8 cellular contexts compared by ENCODE assay signal in the genomic region with DNA sequence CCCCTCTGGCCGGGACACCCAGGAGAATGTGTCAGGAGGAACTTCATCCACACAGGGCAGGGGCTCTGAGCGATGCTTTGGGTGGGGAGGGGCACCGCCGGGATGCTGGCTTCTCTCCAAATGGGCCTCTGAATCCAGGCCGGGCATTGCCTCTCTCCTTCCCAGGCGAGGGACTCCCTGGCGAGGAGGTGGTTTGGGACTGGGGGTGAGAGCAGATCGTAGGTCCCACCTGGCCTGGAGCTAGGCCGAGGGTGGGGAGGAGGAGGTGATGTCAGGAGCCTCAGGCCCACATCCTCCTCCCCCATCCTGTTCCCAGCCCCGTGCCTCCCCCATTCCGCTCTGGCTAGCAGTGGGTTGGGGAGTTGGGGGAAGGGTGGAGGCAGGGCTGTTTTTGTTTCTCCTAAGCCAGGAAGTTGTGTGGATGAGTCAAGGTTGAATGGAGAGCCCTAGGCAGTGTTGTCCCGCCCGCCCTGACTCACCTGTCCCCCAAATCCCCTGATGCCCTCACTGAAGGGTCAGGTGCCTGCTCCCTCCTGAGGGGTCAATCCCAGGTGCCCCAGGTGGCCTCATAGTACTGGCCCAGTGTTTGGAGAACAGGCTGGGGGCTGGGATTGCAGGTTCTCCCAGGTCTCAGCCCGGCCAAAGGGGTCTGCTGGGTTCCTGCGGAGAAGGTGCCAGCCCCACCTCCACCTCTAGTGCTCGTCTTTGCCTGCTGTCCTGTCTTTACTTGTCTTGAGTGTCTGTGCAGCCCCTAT. TPM values are rescaled to one million over a fixed set of nuclear protein-coding genes. Genes with fewer than 3 reads are reported as not detected.
DNase-seq lines count a peak whose midpoint lies in the region; ATAC-seq and TF ChIP-seq lines count a peak whose summit lies in the region.

No MANE protein-coding gene starts in this region.

- peaks cover 16% of the 10 kb centered on the region for H3K27me3 ChIP-seq in NT2/D1 (ENCODE audit: insufficient read depth, insufficient read length)
- H3K27me3 ChIP-seq in fibroblast of lung (ENCODE audit: control insufficient read depth, insufficient read depth, low read length): peaks cover 9% of the 10 kb centered on the region

- DNase-seq in ELR (ENCODE audit: low read depth) (peak; percentile 86), NT2/D1 (ENCODE audit: low read depth, low spot score) (peak; percentile 84), fibroblast of lung (ENCODE audit: low read depth in 2 of 2) (peak; percentile 11 to 50), posterior vena cava (ENCODE audit: low spot score) (peak; percentile 69)
- no peak for DNase-seq in stimulated activated CD4-positive, alpha-beta T cell treated with anti-CD3 and anti-CD28 coated beads, Interleukin-15, amount 100 ng/mL, for 24 hours

- no peaks in the 10 kb centered on the region for H3K79me2 ChIP-seq in fibroblast of lung (ENCODE audit: control insufficient read depth, insufficient read depth, low read length)

- peak overlapping the region; percentile 25 for H3K4me2 ChIP-seq in fibroblast of lung (ENCODE audit: extremely low read depth, insufficient read depth, low read length)

- H4K20me1 ChIP-seq in fibroblast of lung (ENCODE audit: control insufficient read depth, extremely low read depth, insufficient read depth, low read length): no peaks in the 10 kb centered on the region

- no peaks in the 10 kb centered on the region for H3K36me3 ChIP-seq in NT2/D1 (ENCODE audit: insufficient read depth, insufficient read length, low read length)
- H3K36me3 ChIP-seq in fibroblast of lung (ENCODE audit: control insufficient read depth, insufficient read depth, low read length): no peaks in the 10 kb centered on the region

- H3K4me3 ChIP-seq in NT2/D1 (ENCODE audit: insufficient read length, low read depth): peak overlapping the region; percentile 33
- H3K4me3 ChIP-seq in fibroblast of lung (replicated peaks in 1 of 4; ENCODE audit: control extremely low read depth in 1 of 4, insufficient read depth in 1 of 4, low read depth in 3 of 4, low read length in 4 of 4): no peak overlapping the region

- H2AFZ ChIP-seq in fibroblast of lung (ENCODE audit: low read length): peak overlapping the region; percentile 8

- ATAC-seq in HG03025 (IDR thresholded peaks at IDR 0.05; ENCODE audit: low FRiP score, unreplicated experiment): no peak
- no peak for ATAC-seq in GM21723 (IDR thresholded peaks at IDR 0.05; ENCODE audit: unreplicated experiment)
- no peak for ATAC-seq in HG02571 (IDR thresholded peaks at IDR 0.05; ENCODE audit: unreplicated experiment)

- no peak for TF ChIP-seq CTCF in fibroblast of lung (conservative IDR thresholded peaks at IDR 0.05 in 1 of 2, IDR thresholded peaks at IDR 0.05 in 1 of 2; ENCODE audit: low read depth in 1 of 2, low read length in 2 of 2)

- peak overlapping the region; percentile 78 for H3K9ac ChIP-seq in NT2/D1 (ENCODE audit: insufficient read length, low read depth)
- H3K9ac ChIP-seq in fibroblast of lung (ENCODE audit: insufficient read depth, low read length): no peak overlapping the region

- H3K27ac ChIP-seq in fibroblast of lung (ENCODE audit: insufficient read depth, low read length): no peak overlapping the region

- H3K9me3 ChIP-seq in NT2/D1 (ENCODE audit: insufficient read depth, low read length) (no peaks in the 10 kb centered on the region), fibroblast of lung (ENCODE audit: control insufficient read depth, insufficient read depth, low read depth, low read length) (no peaks in the 10 kb centered on the region)

- intact Hi-C loops in posterior vena cava (cut with DNase I): no loop called here

- H3K4me1 ChIP-seq in NT2/D1 (ENCODE audit: insufficient read depth, insufficient read length) (peaks cover 22% of the 10 kb centered on the region), fibroblast of lung (ENCODE audit: control insufficient read depth, extremely low read depth, insufficient read depth, low read length) (peaks cover 8% of the 10 kb centered on the region)

RNA-seq across cellular contexts. Expression of a gene that starts 2.8 kb away (rescaled TPM):
- under 0.01 and 0.77 TPM in 2 replicates for total RNA-seq in fibroblast of lung
- polyA plus RNA-seq in fibroblast of lung: 0.07 TPM in 2 replicates
- polyA plus RNA-seq in fibroblast of lung (2012): 0.36 and 0.40 TPM in 2 replicates
- polyA minus RNA-seq in fibroblast of lung (ENCODE audit: low replicate concordance): not detected in 2 replicates
- not detected for total RNA-seq in posterior vena cava

RNA-seq across cellular contexts. Expression of a gene that starts 10.2 kb away (rescaled TPM):
- total RNA-seq in fibroblast of lung (18.2 and 25.6 TPM in 2 replicates), posterior vena cava (10 to 100 TPM; 27.4 to 33.6 TPM)
- polyA plus RNA-seq in fibroblast of lung: 58.0 and 66.2 TPM in 2 replicates
- polyA plus RNA-seq in fibroblast of lung (2012): 77.5 and 83.3 TPM in 2 replicates
- 45.7 and 76.8 TPM in 2 replicates for polyA minus RNA-seq in fibroblast of lung (ENCODE audit: low replicate concordance)

RNA-seq across cellular contexts. Expression of a gene that starts 40.7 kb away (rescaled TPM):
- 24.7 and 33.9 TPM in 2 replicates for total RNA-seq in fibroblast of lung
- 24.7 and 25.0 TPM in 2 replicates for polyA plus RNA-seq in fibroblast of lung
- polyA plus RNA-seq in fibroblast of lung (2012): 33.0 and 37.0 TPM in 2 replicates
- polyA minus RNA-seq in fibroblast of lung (ENCODE audit: low replicate concordance): 184 and 211 TPM in 2 replicates
- total RNA-seq in posterior vena cava: 10 to 100 TPM; 33.0 to 42.8 TPM

RNA-seq across cellular contexts. Expression of a gene that starts 52.7 kb away (rescaled TPM):
- total RNA-seq in fibroblast of lung (8.8 and 10.8 TPM in 2 replicates), posterior vena cava (10 to 100 TPM; 12.0 to 12.3 TPM)
- polyA plus RNA-seq in fibroblast of lung: 5.9 and 7.9 TPM in 2 replicates
- polyA plus RNA-seq in fibroblast of lung (2012): 7.8 and 7.9 TPM in 2 replicates
- 9.0 and 52.0 TPM in 2 replicates for polyA minus RNA-seq in fibroblast of lung (ENCODE audit: low replicate concordance)
